In the genomic region with DNA sequence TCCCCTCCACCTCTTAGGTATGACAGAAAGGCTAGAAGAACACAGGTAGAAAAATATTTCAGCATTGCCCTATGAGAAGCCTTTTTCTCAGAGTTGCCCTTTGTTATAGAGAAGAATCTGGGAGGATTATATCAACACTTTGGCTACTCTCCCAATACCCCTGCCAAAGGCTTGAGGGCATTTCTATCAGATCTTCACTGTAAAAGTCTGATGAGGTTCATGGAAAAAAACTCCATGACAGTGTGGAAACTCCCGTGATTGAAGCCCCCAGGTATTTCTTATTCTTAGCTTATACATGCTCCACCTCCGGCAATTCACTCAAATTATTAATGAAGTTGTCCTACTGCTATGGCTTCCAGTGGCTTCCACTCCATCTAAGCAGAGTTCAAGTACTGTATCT, we compare ENCODE assay signal across 24 cellular contexts.
DNase-seq lines count a peak whose midpoint lies in the region; TF ChIP-seq lines count a peak whose summit lies in the region.
"Had no signal": no experiment of that assay in that cellular context is flagged by ENCODE, and none has a peak within 500 bp of the region (broad histone marks: within the 10 kb centered on the region; RNA-seq: fewer than 3 reads in every experiment).

No MANE protein-coding gene starts in this region.

- no peaks in the 10 kb centered on the region for H3K4me1 ChIP-seq in esophagus muscularis mucosa
- no peaks in the 10 kb centered on the region for H3K4me1 ChIP-seq in BE2C
- H3K4me1 ChIP-seq: A549, BLaER1 had no signal

- H3K27ac ChIP-seq in esophagus muscularis mucosa (replicated peaks in 1 of 4) = no peak overlapping the region
- H3K27ac ChIP-seq: 22Rv1, A549, BLaER1 had no signal

- no peak overlapping the region for H3K4me3 Mint-ChIP-seq in osteocyte (ENCODE audit: unreplicated experiment)
- H3K4me3 Mint-ChIP-seq: B cell; CD14-positive monocyte; CD4-positive, alpha-beta memory T cell; CD4-positive, CD25-positive, alpha-beta regulatory T cell; CD8-positive, alpha-beta memory T cell had no signal

- H3K27me3 Mint-ChIP-seq in osteocyte (ENCODE audit: unreplicated experiment) = no peaks in the 10 kb centered on the region
- H3K27me3 Mint-ChIP-seq: B cell; CD4-positive, alpha-beta memory T cell; CD4-positive, CD25-positive, alpha-beta regulatory T cell; CD8-positive, alpha-beta memory T cell had no signal

- peak; percentile 0 for DNase-seq in Daoy (ENCODE audit: low read depth)
- peak; percentile 52 for DNase-seq in M059J (ENCODE audit: low read depth)
- DNase-seq in epithelial cell of esophagus (ENCODE audit: low read depth) = peak; percentile 3
- DNase-seq in osteocyte (ENCODE audit: extremely low spot score, unreplicated experiment) = no peak
- DNase-seq in NCI-H69 (lab: John Stamatoyannopoulos, UW) = no peak
- DNase-seq in esophagus muscularis mucosa (ENCODE audit: extremely low spot score) = no peak
- DNase-seq in BE2C = no peak
- DNase-seq: AML-193; C1 segment of cervical spinal cord; CD4-positive, alpha-beta memory T cell; CD4-positive, CD25-positive, alpha-beta regulatory T cell; CD8-positive, alpha-beta memory T cell; COR-L47; DMS 273 treated with DMSO at 0.1 percent for 48 hours; DMS153; DMS53; DMS79; DND-41; GF-D8 had no signal

- no peaks in the 10 kb centered on the region for H3K36me3 ChIP-seq in esophagus muscularis mucosa
- H3K36me3 ChIP-seq in BE2C = no peaks in the 10 kb centered on the region
- H3K36me3 ChIP-seq: BLaER1 had no signal

- no peak for TF ChIP-seq EP300 in esophagus muscularis mucosa (IDR thresholded peaks at IDR 0.05)

- no peak for TF ChIP-seq POLR2A in esophagus muscularis mucosa (IDR thresholded peaks at IDR 0.05; ENCODE audit: low read depth)

- H3K4me3 ChIP-seq in epithelial cell of esophagus (ENCODE audit: low read length) (no peak overlapping the region), esophagus muscularis mucosa (no peak overlapping the region), BE2C (ENCODE audit: low read depth, low read length) (no peak overlapping the region)
- H3K4me3 ChIP-seq: A549, BLaER1 had no signal

- no peaks in the 10 kb centered on the region for H3K9me3 ChIP-seq in esophagus muscularis mucosa
- H3K9me3 ChIP-seq in BE2C = no peaks in the 10 kb centered on the region
- H3K9me3 ChIP-seq: A549, BLaER1 had no signal

- H3K36me3 Mint-ChIP-seq in osteocyte (ENCODE audit: unreplicated experiment) = no peaks in the 10 kb centered on the region
- H3K36me3 Mint-ChIP-seq: CD14-positive monocyte; CD4-positive, alpha-beta memory T cell; CD4-positive, CD25-positive, alpha-beta regulatory T cell; CD8-positive, alpha-beta memory T cell had no signal

- H3K27ac Mint-ChIP-seq in osteocyte (ENCODE audit: unreplicated experiment) = peak overlapping the region; percentile 29
- H3K27ac Mint-ChIP-seq: B cell; CD14-positive monocyte; CD4-positive, alpha-beta memory T cell; CD4-positive, CD25-positive, alpha-beta regulatory T cell; CD8-positive, alpha-beta memory T cell had no signal

- WGBS in esophagus muscularis mucosa = 75% methylated on average over 2 of the region's 2 CpGs

- peaks cover 7% of the 10 kb centered on the region for H3K9me3 Mint-ChIP-seq in osteocyte (ENCODE audit: unreplicated experiment)

- TF ChIP-seq CTCF in epithelial cell of esophagus (IDR thresholded peaks at IDR 0.05; ENCODE audit: insufficient read depth, low read depth, low read length, missing control alignments) = no peak
- TF ChIP-seq CTCF in osteocyte (IDR thresholded peaks at IDR 0.05) = no peak
- no peak for TF ChIP-seq CTCF in esophagus muscularis mucosa (IDR thresholded peaks at IDR 0.05)
- TF ChIP-seq CTCF in BE2C (IDR thresholded peaks at IDR 0.05; ENCODE audit: low read depth, low read length) = no peak

- peaks cover 13% of the 10 kb centered on the region for H3K4me1 Mint-ChIP-seq in osteocyte (ENCODE audit: unreplicated experiment)
- H3K4me1 Mint-ChIP-seq: B cell; CD14-positive monocyte; CD4-positive, alpha-beta memory T cell; CD4-positive, CD25-positive, alpha-beta regulatory T cell; CD8-positive, alpha-beta memory T cell had no signal

- intact Hi-C loops in esophagus muscularis mucosa (cut with DNase I) = no loop called here

- H3K27me3 ChIP-seq in esophagus muscularis mucosa (no peaks in the 10 kb centered on the region), BE2C (no peaks in the 10 kb centered on the region)
- H3K27me3 ChIP-seq: BLaER1 had no signal

Comparison
In these comparisons a context has a peak if more than half of its experiments do, and no peak if none do; other contexts are left out.
1. DNase-seq: peak in Daoy (single experiment), M059J (single experiment) and epithelial cell of esophagus (single experiment); none in osteocyte (single experiment), NCI-H69 (single experiment), esophagus muscularis mucosa (single experiment) and BE2C (single experiment).